1 cellular context compared by ENCODE assay signal in the genomic region with DNA sequence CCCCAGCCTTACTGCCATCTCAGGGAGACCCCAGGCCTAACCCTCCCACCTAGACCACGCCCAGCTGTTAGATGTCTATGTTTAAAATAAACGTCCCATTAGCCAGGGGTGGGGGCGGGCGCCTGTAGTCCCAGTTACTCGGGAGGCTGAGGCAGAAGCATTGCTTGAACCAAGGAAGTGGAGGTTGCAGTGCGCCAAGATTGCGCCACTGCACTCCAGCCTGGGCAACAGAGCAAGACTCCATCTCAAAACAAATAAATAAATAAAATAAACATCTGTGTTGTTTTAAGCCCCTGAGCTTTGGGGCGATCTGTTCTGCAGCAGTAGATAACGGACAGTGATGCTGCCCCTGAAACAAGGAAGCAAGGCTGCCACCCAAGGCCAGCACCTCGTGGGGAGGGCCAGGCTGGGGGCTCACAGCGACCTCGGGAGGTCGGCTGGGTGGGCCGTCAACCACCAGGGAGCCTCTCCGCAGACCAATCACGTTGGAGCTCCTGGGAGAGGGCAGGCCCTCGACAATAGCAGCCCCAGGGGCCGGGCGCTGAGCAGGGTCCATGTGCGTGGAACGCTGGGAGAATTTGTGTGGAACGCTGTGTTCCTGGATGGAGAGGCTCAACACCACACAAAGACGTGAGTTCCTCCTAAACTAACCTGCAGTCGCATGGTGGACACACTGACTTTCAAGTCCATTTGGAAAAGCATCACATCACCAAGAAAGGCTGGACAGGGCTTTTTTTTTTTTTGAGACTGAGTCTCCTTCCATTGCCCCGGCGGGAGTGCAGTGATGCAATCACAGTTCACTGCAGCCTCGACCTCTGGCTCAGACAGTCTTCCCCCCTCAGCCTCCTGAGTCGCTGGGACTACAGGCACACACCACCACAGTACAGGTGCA.
TF ChIP-seq lines count a peak whose summit lies in the region.

No MANE protein-coding gene starts in this region.

TF ChIP-seq in IMR-90, 13 proteins besides CTCF, POLR2A, EP300 and RAD21:
- peak; percentile 7; the same call in 1 of the 2 replicates for TF ChIP-seq MAZ (IDR thresholded peaks at IDR 0.05; ENCODE audit: borderline replicate concordance, low read depth, low read length)
- no peak for TF ChIP-seq RCOR1 (IDR thresholded peaks at IDR 0.05; ENCODE audit: insufficient replicate concordance, low read length)
- TF ChIP-seq MXI1 (IDR thresholded peaks at IDR 0.05; ENCODE audit: borderline replicate concordance, low read depth, low read length), result no peak
- TF ChIP-seq CEBPB (IDR thresholded peaks at IDR 0.05; ENCODE audit: low read depth, low read length), result peak; percentile 85
